ENCODE assay signal across 17 cellular contexts in the genomic region with DNA sequence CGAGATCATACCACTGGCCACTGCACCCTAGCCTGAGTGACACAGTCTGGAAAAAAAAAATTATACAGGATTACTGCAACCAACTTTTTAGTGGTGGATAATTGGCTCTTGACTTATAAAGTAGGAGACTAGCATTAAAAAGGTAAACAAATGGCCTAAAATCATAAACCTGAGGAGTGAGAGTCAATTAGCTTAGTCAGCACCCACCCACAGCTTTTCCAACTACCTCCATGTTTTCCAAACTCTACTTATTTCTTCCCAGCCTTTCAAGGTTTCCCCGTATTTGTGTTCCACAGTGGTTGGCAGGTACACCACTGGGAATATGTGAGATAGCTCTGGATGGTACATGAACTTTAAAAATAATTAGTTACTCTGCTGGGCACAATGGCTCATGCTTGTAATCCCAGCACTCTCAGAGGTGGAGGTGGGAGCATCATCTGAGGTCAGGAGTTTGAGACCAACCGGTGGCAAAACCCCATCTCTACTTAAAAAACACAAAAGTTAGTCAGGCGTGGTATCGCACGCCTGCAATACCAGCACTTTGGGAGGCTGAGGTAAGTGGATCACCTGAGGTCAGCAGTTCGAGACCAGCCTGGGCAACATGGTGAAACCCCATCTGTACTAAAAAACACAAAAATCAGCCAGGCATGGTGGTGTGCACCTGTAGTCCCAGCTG. TPM values are rescaled to one million over a fixed set of nuclear protein-coding genes. Genes with fewer than 3 reads are reported as not detected.
DNase-seq lines count a peak whose midpoint lies in the region; ATAC-seq, FAIRE-seq and TF ChIP-seq lines count a peak whose summit lies in the region.
"Had no signal": no experiment of that assay in that cellular context is flagged by ENCODE, and none has a peak within 500 bp of the region (broad histone marks: within the 10 kb centered on the region; RNA-seq: fewer than 3 reads in every experiment).

No MANE protein-coding gene starts in this region.

- no peaks in the 10 kb centered on the region for H4K20me1 ChIP-seq in K562 (replicated peaks; ENCODE audit: control insufficient read depth, insufficient read depth, low read length)

- no peaks in the 10 kb centered on the region for H3K9me3 Mint-ChIP-seq in Calu3 (ENCODE audit: low read depth, unreplicated experiment)
- H3K9me3 Mint-ChIP-seq in stimulated activated naive B cell treated with anti-CD40 and anti-IgM and Interleukin-4, amounts not matched to agents 10 μg/mL and 1 μg/mL and 100 μg/mL, for 72 hours = no peaks in the 10 kb centered on the region
- H3K9me3 Mint-ChIP-seq: H9 had no signal

- peak overlapping the region; percentile 48 for H3K27ac Mint-ChIP-seq in Calu3 (ENCODE audit: unreplicated experiment)
- no peak overlapping the region for H3K27ac Mint-ChIP-seq in stimulated activated naive B cell treated with anti-CD40 and anti-IgM and Interleukin-4, amounts not matched to agents 10 μg/mL and 1 μg/mL and 100 μg/mL, for 72 hours
- H3K27ac Mint-ChIP-seq: CD8-positive, alpha-beta memory T cell; H9 had no signal

- TF ChIP-seq CTCF in Calu3 (IDR thresholded peaks at IDR 0.05; ENCODE audit: unreplicated experiment) (no peak), HEK293 (tag by site-specific recombination; IDR thresholded peaks at IDR 0.05) (no peak), K562 (IDR thresholded peaks at IDR 0.05 in 2 of 3, conservative IDR thresholded peaks at IDR 0.05 in 1 of 3; ENCODE audit: insufficient read depth in 2 of 3, low read depth in 1 of 3, low read length in 3 of 3) (no peak), transverse colon (IDR thresholded peaks at IDR 0.05) (no peak)

- FAIRE-seq in K562 (lab: Jason Lieb, UNC) = no peak
- FAIRE-seq: D721Med, G401.6, GM12891, H1 had no signal

- in situ Hi-C loops in K562 (cut with MboI) = no loop called here
- in situ Hi-C loops in transverse colon (cut with MboI; ENCODE audit: low pct_ligation_motif_present in 1 of 4, low pct_unique_long_range_greater_than_20kb in 1 of 4, low sequenced_read_pairs in 3 of 4) = no loop called here

- H3K9me1 ChIP-seq in K562 (ENCODE audit: control insufficient read depth, insufficient read depth, low read length) = no peaks in the 10 kb centered on the region

- H3K4me3 Mint-ChIP-seq in Calu3 (ENCODE audit: low read depth, unreplicated experiment) = no peak overlapping the region
- no peak overlapping the region for H3K4me3 Mint-ChIP-seq in stimulated activated naive B cell treated with anti-CD40 and anti-IgM and Interleukin-4, amounts not matched to agents 10 μg/mL and 1 μg/mL and 100 μg/mL, for 72 hours
- H3K4me3 Mint-ChIP-seq: CD4-positive, CD25-positive, alpha-beta regulatory T cell; CD8-positive, alpha-beta memory T cell; H9 had no signal

- no peaks in the 10 kb centered on the region for H3K79me2 ChIP-seq in K562 (ENCODE audit: control insufficient read depth, insufficient read depth, low read length)

- peaks cover 32 to 39% of the 10 kb centered on the region in 2 experiments for H3K27me3 ChIP-seq in K562 (ENCODE audit: control insufficient read depth in 2 of 2, insufficient read depth in 2 of 2, low read length in 2 of 2)
- H3K27me3 ChIP-seq in transverse colon = peaks cover 59% of the 10 kb centered on the region

- intact Hi-C loops in Calu3 (cut with micrococcal nuclease; ENCODE audit: unreplicated experiment) (no loop called here), K562 (cut with micrococcal nuclease) (no loop called here), transverse colon (cut with DNase I; ENCODE audit: low total_unique reads) (no loop called here)

- no peaks in the 10 kb centered on the region for H3K36me3 ChIP-seq in HEK293 (ENCODE audit: control insufficient read depth in 2 of 2, insufficient read depth in 1 of 2, low read length in 2 of 2)
- H3K36me3 ChIP-seq in K562 (ENCODE audit: control insufficient read depth, insufficient read depth, low read length) = no peaks in the 10 kb centered on the region
- no peaks in the 10 kb centered on the region for H3K36me3 ChIP-seq in transverse colon
- H3K36me3 ChIP-seq: BE2C had no signal

- peaks cover 17% of the 10 kb centered on the region for H3K4me1 ChIP-seq in HEK293 (ENCODE audit: control insufficient read depth, insufficient read depth, low read length)
- no peaks in the 10 kb centered on the region for H3K4me1 ChIP-seq in K562 (replicated peaks in 1 of 2; ENCODE audit: control insufficient read depth in 2 of 2, insufficient read depth in 2 of 2, low read length in 2 of 2)
- H3K4me1 ChIP-seq in transverse colon = no peaks in the 10 kb centered on the region
- H3K4me1 ChIP-seq: BE2C had no signal

- H3K27ac ChIP-seq in HEK293 (ENCODE audit: extremely low read depth, low read depth, low read length) (no peak overlapping the region), K562 (ENCODE audit: extremely low read depth, low read depth, low read length) (no peak overlapping the region), transverse colon (no peak overlapping the region)

- peaks cover 97% of the 10 kb centered on the region for H3K36me3 Mint-ChIP-seq in Calu3 (ENCODE audit: insufficient read depth, unreplicated experiment)
- H3K36me3 Mint-ChIP-seq in stimulated activated naive B cell treated with anti-CD40 and anti-IgM and Interleukin-4, amounts not matched to agents 10 μg/mL and 1 μg/mL and 100 μg/mL, for 72 hours = no peaks in the 10 kb centered on the region
- H3K36me3 Mint-ChIP-seq: CD4-positive, CD25-positive, alpha-beta regulatory T cell; CD8-positive, alpha-beta memory T cell had no signal

- no peak overlapping the region for H3K9ac ChIP-seq in K562 (ENCODE audit: insufficient read depth in 1 of 2, low read depth in 2 of 2, low read length in 2 of 2)

- 6% methylated on average over 7 of the region's 7 CpGs for WGBS in K562 (ENCODE audit: insufficient coverage, low coverage, missing lambda C conversion rate)
- WGBS in transverse colon (ENCODE audit: low coverage in 1 of 2), 2 donors = 68 to 86% methylated on average over 3 to 7 of the region's 7 CpGs

- TF ChIP-seq RAD21 in K562 (CRISPR knock-in tag; conservative IDR thresholded peaks at IDR 0.05 in 1 of 2, IDR thresholded peaks at IDR 0.05 in 1 of 2) = no peak

- H3K27me3 Mint-ChIP-seq in Calu3 (ENCODE audit: unreplicated experiment) = no peaks in the 10 kb centered on the region
- peaks cover 34 to 46% of the 10 kb centered on the region in 2 donors for H3K27me3 Mint-ChIP-seq in stimulated activated naive B cell treated with anti-CD40 and anti-IgM and Interleukin-4, amounts not matched to agents 10 μg/mL and 1 μg/mL and 100 μg/mL, for 72 hours

- no peak for DNase-seq in Calu3
- peak; percentile 25 for DNase-seq in RPMI8226
- no peak for DNase-seq in K562 (ENCODE audit: extremely low read depth in 1 of 4, low spot score in 3 of 4)
- no peak for DNase-seq in transverse colon
- no peak for DNase-seq in stimulated activated naive B cell treated with anti-CD40 and anti-IgM and Interleukin-4, amounts not matched to agents 10 μg/mL and 1 μg/mL and 100 μg/mL, for 72 hours
- DNase-seq: BE2C; C1 segment of cervical spinal cord; CD4-positive, CD25-positive, alpha-beta regulatory T cell; CD8-positive, alpha-beta memory T cell; COR-L47; H9 had no signal

- H3K4me1 Mint-ChIP-seq in Calu3 (ENCODE audit: low read depth, unreplicated experiment) = peaks cover 73% of the 10 kb centered on the region
- H3K4me1 Mint-ChIP-seq in stimulated activated naive B cell treated with anti-CD40 and anti-IgM and Interleukin-4, amounts not matched to agents 10 μg/mL and 1 μg/mL and 100 μg/mL, for 72 hours = no peaks in the 10 kb centered on the region
- H3K4me1 Mint-ChIP-seq: CD8-positive, alpha-beta memory T cell had no signal

- H3K4me2 ChIP-seq in K562 (ENCODE audit: insufficient read depth, low read length) = no peak overlapping the region

- BruUV-seq in Calu3 (replicated peaks; lab: Mats Ljungman, UMichigan) (no TSS peak), K562 (replicated peaks; lab: Mats Ljungman, UMichigan) (no TSS peak)

- POLR2A ChIA-PET in HEK293 (lab: Yijun Ruan, JAX) = no interaction called here
- POLR2A ChIA-PET in K562 (lab: Yijun Ruan, JAX) = interaction anchor here (0.7 kb wide), 1 partner anchor 16 kb away, joined by 4 read pairs; no protein-coding TSS in a partner anchor

- CTCF ChIA-PET in Calu3 (lab: Charles Lee) = interaction anchor here (1.2 to 2.2 kb wide), 4 partner anchors 15 to 70 kb away, joined by 3 to 15 read pairs (median 4); no protein-coding TSS in a partner anchor
- CTCF ChIA-PET in HEK293 (lab: Yijun Ruan, JAX) = interaction anchor here (0.9 to 1.8 kb wide), 3 partner anchors 32 to 64 kb away, joined by 3 to 7 read pairs (median 5); no protein-coding TSS in a partner anchor
- CTCF ChIA-PET in K562 (lab: Yijun Ruan, JAX; ENCODE audit: low intra/inter-chr PET ratio) = no interaction called here

- no peak for TF ChIP-seq POLR2A in K562 (conservative IDR thresholded peaks at IDR 0.05)
- TF ChIP-seq POLR2A in transverse colon (IDR thresholded peaks at IDR 0.05) = no peak

- ATAC-seq in K562 = no peak
- ATAC-seq in stimulated activated naive B cell treated with anti-CD40 and anti-IgM and Interleukin-4, amounts not matched to agents 10 μg/mL and 1 μg/mL and 100 μg/mL, for 72 hours (replicated peaks) = no peak
- no peak for ATAC-seq in GM21723 (IDR thresholded peaks at IDR 0.05; ENCODE audit: unreplicated experiment)

- no peak for TF ChIP-seq EP300 in K562 (IDR thresholded peaks at IDR 0.05; ENCODE audit: low read length)
- TF ChIP-seq EP300 in transverse colon (IDR thresholded peaks at IDR 0.05; ENCODE audit: low read depth) = no peak

- H3K9me3 ChIP-seq in HEK293 (ENCODE audit: control insufficient read depth, insufficient read depth, low read depth, low read length) (no peaks in the 10 kb centered on the region), K562 (replicated peaks; ENCODE audit: control insufficient read depth, insufficient read depth, low read depth, low read length) (no peaks in the 10 kb centered on the region), transverse colon (no peaks in the 10 kb centered on the region)
- H3K9me3 ChIP-seq: BE2C had no signal

- H3K4me3 ChIP-seq in HEK293 (ENCODE audit: low read depth, low read length) = no peak overlapping the region
- H3K4me3 ChIP-seq in K562 = no peak overlapping the region
- H3K4me3 ChIP-seq in transverse colon = no peak overlapping the region

- H2AFZ ChIP-seq in K562 (ENCODE audit: low read depth, low read length) = no peak overlapping the region

RNA-seq across cellular contexts. Expression of a gene that starts 6.7 kb away (rescaled TPM):
- total RNA-seq in Calu3 (2022) = 393 and 665 TPM in 2 replicates
- not detected in 2 replicates for total RNA-seq in K562 (2011; cell fraction: chromatin; rRNA removed; ENCODE audit: low replicate concordance)
- total RNA-seq in K562 (2011; cell fraction: nucleolus; rRNA removed) = not detected in 2 replicates
- total RNA-seq in K562 (2011; cell fraction: nucleoplasm; rRNA removed) = not detected in 2 replicates
- not detected in 2 replicates for total RNA-seq in K562 (2014; rRNA removed)
- total RNA-seq in K562 (2014; rRNA removed; fragmentation: Illumina TruSeq; extraction: Trizol) = not detected in 2 replicates
- not detected in 2 replicates for total RNA-seq in K562 (2015; rRNA removed; fragmentation: Illumina TruSeq; extraction: Trizol)
- total RNA-seq in K562 (2021) = not detected in 2 replicates
- 0.04 TPM in 1 of 2 replicates, not detected in the other for polyA plus RNA-seq in K562 (2011; rRNA removed)
- not detected in 2 replicates for polyA plus RNA-seq in K562 (2011; cell fraction: cytosol; rRNA removed)
- polyA plus RNA-seq in K562 (2011; cell fraction: nucleus; rRNA removed) = not detected in 2 replicates
- polyA plus RNA-seq in K562 (2012) = not detected in 2 replicates
- polyA plus RNA-seq in K562 (2014; fragmentation: Illumina TruSeq; extraction: Trizol) = not detected in 2 replicates
- not detected for polyA plus RNA-seq in K562 (2014; fragmentation: Nextera tagmentation; extraction: Ambion mirVana)
- polyA plus RNA-seq in K562 (2014; rRNA removed) = not detected in 2 replicates
- not detected in 2 replicates for polyA minus RNA-seq in K562 (2011; rRNA and poly(A)+ RNA removed)
- polyA minus RNA-seq in K562 (2011; cell fraction: cytosol; rRNA and poly(A)+ RNA removed) = not detected in 2 replicates
- not detected in 2 replicates for polyA minus RNA-seq in K562 (2011; cell fraction: nucleus; rRNA and poly(A)+ RNA removed)
- not detected for total RNA-seq in transverse colon
- total RNA-seq: H1, H9 had no signal
- polyA plus RNA-seq: H1 had no signal

RNA-seq across cellular contexts. Expression of a gene that starts 40.8 kb away (rescaled TPM):
- total RNA-seq in Calu3 (2022) (61.8 TPM in 2 replicates), K562 (2014; rRNA removed) (58.8 and 103 TPM in 2 replicates), K562 (2014; rRNA removed; fragmentation: Illumina TruSeq; extraction: Trizol) (143 and 183 TPM in 2 replicates), K562 (2015; rRNA removed; fragmentation: Illumina TruSeq; extraction: Trizol) (107 and 122 TPM in 2 replicates), K562 (2021) (53.1 and 60.1 TPM in 2 replicates), transverse colon (10 to 100 TPM in 3 of 4 donors, 1 to 10 TPM in 1; 4.6 to 73.5 (median 28.5) TPM)
- 2.6 and 8.7 TPM in 2 replicates for total RNA-seq in K562 (2011; cell fraction: chromatin; rRNA removed; ENCODE audit: low replicate concordance)
- 5.1 and 7.0 TPM in 2 replicates for total RNA-seq in K562 (2011; cell fraction: nucleolus; rRNA removed)
- total RNA-seq in K562 (2011; cell fraction: nucleoplasm; rRNA removed) = 9.4 and 11.9 TPM in 2 replicates
- polyA plus RNA-seq in K562 (2011; rRNA removed) (40.0 and 82.4 TPM in 2 replicates), K562 (2014; fragmentation: Illumina TruSeq; extraction: Trizol) (151 and 174 TPM in 2 replicates), K562 (2014; fragmentation: Nextera tagmentation; extraction: Ambion mirVana) (100 to 1,000 TPM; 112 to 144 TPM), K562 (2014; rRNA removed) (142 and 214 TPM in 2 replicates)
- 5.2 and 13.6 TPM in 2 replicates for polyA plus RNA-seq in K562 (2011; cell fraction: cytosol; rRNA removed)
- 4.4 and 7.0 TPM in 2 replicates for polyA plus RNA-seq in K562 (2011; cell fraction: nucleus; rRNA removed)
- polyA plus RNA-seq in K562 (2012) = 66.9 and 88.4 TPM in 2 replicates
- polyA minus RNA-seq in K562 (2011; rRNA and poly(A)+ RNA removed) = 25.9 and 29.3 TPM in 2 replicates
- polyA minus RNA-seq in K562 (2011; cell fraction: cytosol; rRNA and poly(A)+ RNA removed) = 7.1 and 11.0 TPM in 2 replicates
- polyA minus RNA-seq in K562 (2011; cell fraction: nucleus; rRNA and poly(A)+ RNA removed) = 3.9 and 6.0 TPM in 2 replicates

Comparison
In these comparisons a context has a peak if more than half of its experiments do, and no peak if none do; other contexts are left out.
1. RNA of a gene that starts 6.7 kb away (total RNA-seq): 393 to 665 TPM in Calu3; not detected in K562 and not detected in transverse colon; every median in the first group is over 100 times any median in the second.